In genomic region chr4:6986067-6986780, GRCh38 we compare ENCODE assay signal across 8 cellular contexts. TPM values are rescaled to one million over a fixed set of nuclear protein-coding genes. Genes with fewer than 3 reads are reported as not detected.
DNase-seq lines count a peak whose midpoint lies in the region; ATAC-seq and TF ChIP-seq lines count a peak whose summit lies in the region.

No MANE protein-coding gene starts in this region.

- CTCF ChIA-PET in activated naive CD4-positive, alpha-beta T cell treated with anti-CD3 and anti-CD28 coated beads for 36 hours (lab: Charles Lee), result interaction anchor here (1.0 to 1.6 kb wide), 5 partner anchors 12 to 78 kb away, joined by 3 to 10 read pairs (median 3); no protein-coding TSS in a partner anchor
- CTCF ChIA-PET in RWPE1 (lab: Yijun Ruan, JAX), result interaction anchor here (0.8 kb wide), 1 partner anchor 12 kb away, joined by 4 read pairs; no protein-coding TSS in a partner anchor

- H3K27ac Mint-ChIP-seq in activated naive CD4-positive, alpha-beta T cell treated with anti-CD3 and anti-CD28 coated beads for 36 hours, result peak overlapping the region; percentile 93
- H3K27ac Mint-ChIP-seq in endothelial cell (ENCODE audit: unreplicated experiment), result peak overlapping the region; percentile 92

- DNase-seq in activated naive CD4-positive, alpha-beta T cell treated with anti-CD3 and anti-CD28 coated beads for 36 hours, result no peak
- no peak for DNase-seq in activated naive CD4-positive, alpha-beta T cell treated with anti-CD3 and anti-CD28 coated beads, Interleukin-2, amount 50 U/mL, for 16 hours
- peak; percentile 21 for DNase-seq in RWPE1 (ENCODE audit: low spot score)
- peak; percentile 29 for DNase-seq in endothelial cell (ENCODE audit: low spot score)
- DNase-seq in aorta, result peak in 1 of 2 donors; percentile 77
- no peak for DNase-seq in SHP77 treated with DMSO at 0.1 percent for 48 hours (lab: John Stamatoyannopoulos, UW)

- POLR2A ChIA-PET in RWPE1 (lab: Yijun Ruan, JAX; ENCODE audit: low non-redundant PET), result interaction anchor here (0.6 to 1.2 kb wide), 2 partner anchors 18 to 79 kb away, joined by 3 to 4 read pairs; no protein-coding TSS in a partner anchor

- H3K27ac ChIP-seq in RWPE1, result peak overlapping the region; percentile 96
- peak overlapping the region; percentile 62 to 88 for H3K27ac ChIP-seq in aorta (ENCODE audit: low read depth in 1 of 2, low read length in 2 of 2)

- no peaks in the 10 kb centered on the region for H3K9me3 Mint-ChIP-seq in activated naive CD4-positive, alpha-beta T cell treated with anti-CD3 and anti-CD28 coated beads for 36 hours
- H3K9me3 Mint-ChIP-seq in endothelial cell (ENCODE audit: unreplicated experiment), result no peaks in the 10 kb centered on the region

- H3K4me1 ChIP-seq in mucosa of stomach (ENCODE audit: control insufficient read depth, insufficient read depth, low read length) (peaks cover 36% of the 10 kb centered on the region), aorta (ENCODE audit: control insufficient read depth in 1 of 2, insufficient read depth in 2 of 2, low read length in 2 of 2) (peaks cover 0 to 3% of the 10 kb centered on the region in 2 donors)

- intact Hi-C loops in activated naive CD4-positive, alpha-beta T cell treated with anti-CD3 and anti-CD28 coated beads for 36 hours (cut with micrococcal nuclease), result loop anchor here (1.0 kb wide), 1 partner anchor 12 kb away; no protein-coding TSS in a partner anchor
- intact Hi-C loops in aorta (cut with DNase I), result loop anchor here (2.0 to 10.0 kb wide), 6 partner anchors 56 to 271 kb away; partner anchors contain the start of genes TBC1D14 (in 2 of the 2), BLOC1S4 (in 1 of the 2), GRPEL1 (in 1 of the 2) and KIAA0232 (in 1 of the 2)

- H3K27me3 ChIP-seq in mucosa of stomach (ENCODE audit: control insufficient read depth, insufficient read depth, low read length) (no peaks in the 10 kb centered on the region), aorta (ENCODE audit: control insufficient read depth in 1 of 2, insufficient read depth in 2 of 2, low read length in 1 of 2) (no peaks in the 10 kb centered on the region)

- WGBS in aorta, 2 donors, result 1% methylated on average over 28 of the region's 28 CpGs

- H3K9me3 ChIP-seq in mucosa of stomach (ENCODE audit: control insufficient read depth, low read length) (no peaks in the 10 kb centered on the region), aorta (ENCODE audit: control insufficient read depth, low read length) (no peaks in the 10 kb centered on the region)

- no peaks in the 10 kb centered on the region for H3K27me3 Mint-ChIP-seq in activated naive CD4-positive, alpha-beta T cell treated with anti-CD3 and anti-CD28 coated beads for 36 hours (ENCODE audit: low read depth)
- peaks cover 11% of the 10 kb centered on the region for H3K27me3 Mint-ChIP-seq in endothelial cell (ENCODE audit: unreplicated experiment)

- H3K36me3 ChIP-seq in mucosa of stomach (ENCODE audit: control insufficient read depth, insufficient read depth, low read length) (no peaks in the 10 kb centered on the region), aorta (ENCODE audit: control insufficient read depth in 1 of 2, insufficient read depth in 2 of 2, low read length in 1 of 2) (no peaks in the 10 kb centered on the region)

- peak; percentile 34 for ATAC-seq in HG02970 (IDR thresholded peaks at IDR 0.05; ENCODE audit: low FRiP score, unreplicated experiment)
- peak; percentile 76 for ATAC-seq in aorta (ENCODE audit: low FRiP score)

- peak overlapping the region; percentile 74 for H3K4me3 ChIP-seq in mucosa of stomach (ENCODE audit: low read length)
- H3K4me3 ChIP-seq in aorta (ENCODE audit: low read length in 2 of 2), result peak overlapping the region; percentile 69 to 96

- peaks cover 62% of the 10 kb centered on the region for H3K4me1 Mint-ChIP-seq in activated naive CD4-positive, alpha-beta T cell treated with anti-CD3 and anti-CD28 coated beads for 36 hours (ENCODE audit: low read depth)
- peaks cover 66% of the 10 kb centered on the region for H3K4me1 Mint-ChIP-seq in endothelial cell (ENCODE audit: unreplicated experiment)

- peak overlapping the region; percentile 82 for H3K9ac ChIP-seq in mucosa of stomach (ENCODE audit: low read length)

- H3K4me3 Mint-ChIP-seq in activated naive CD4-positive, alpha-beta T cell treated with anti-CD3 and anti-CD28 coated beads for 36 hours, result peak overlapping the region; percentile 89
- peak overlapping the region; percentile 95 for H3K4me3 Mint-ChIP-seq in endothelial cell (ENCODE audit: unreplicated experiment)

- no peaks in the 10 kb centered on the region for H3K36me3 Mint-ChIP-seq in activated naive CD4-positive, alpha-beta T cell treated with anti-CD3 and anti-CD28 coated beads for 36 hours (ENCODE audit: low read depth)
- peaks cover 12% of the 10 kb centered on the region for H3K36me3 Mint-ChIP-seq in endothelial cell (ENCODE audit: low read depth, unreplicated experiment)

- TF ChIP-seq CTCF in RWPE1 (conservative IDR thresholded peaks at IDR 0.05; ENCODE audit: low read depth) (no peak), endothelial cell (IDR thresholded peaks at IDR 0.05; ENCODE audit: unreplicated experiment) (no peak)

RNA-seq across cellular contexts. Expression of gene TADA2B, which starts 56.9 kb away (rescaled TPM):
- total RNA-seq in activated naive CD4-positive, alpha-beta T cell treated with anti-CD3 and anti-CD28 coated beads for 36 hours, result 1 to 10 TPM; 8.2 to 9.9 TPM
- 20.2 TPM for total RNA-seq in endothelial cell (ENCODE audit: unreplicated experiment)
- total RNA-seq in aorta, result 10 to 100 TPM; 18.1 to 19.2 TPM
- 1 to 10 TPM; 6.5 to 8.4 TPM for polyA plus RNA-seq in aorta

Comparison
In these comparisons a context has a peak if more than half of its experiments do, and no peak if none do; other contexts are left out.
1. DNase-seq: peak in RWPE1 (single experiment) and endothelial cell (single experiment); none in activated naive CD4-positive, alpha-beta T cell treated with anti-CD3 and anti-CD28 coated beads for 36 hours (single experiment), activated naive CD4-positive, alpha-beta T cell treated with anti-CD3 and anti-CD28 coated beads, Interleukin-2, amount 50 U/mL, for 16 hours (single experiment) and SHP77 treated with DMSO at 0.1 percent for 48 hours (single experiment).